Comparison of ENCODE assay signal across 1 cellular context in genomic region chr4:94451669-94452475, GRCh38.
TF ChIP-seq lines count a peak whose summit lies in the region.

Gene PDLIM5 (plus strand): TSS chr4:94451942. CDS start chr4:94455289, 3,347 bp downstream.

TF ChIP-seq in HepG2, 621 proteins besides CTCF, POLR2A, EP300 and RAD21 (continued from another document and continues in another):
- TF ChIP-seq STAT6 (CRISPR knock-in tag; IDR thresholded peaks at IDR 0.05; ENCODE audit: borderline replicate concordance) (no peak; the same call in 1 of the 2 replicates), GATA4 (IDR thresholded peaks at IDR 0.05; ENCODE audit: borderline replicate concordance, low read depth) (0 out of 2 replicates have a peak, but pooled peaks have one; percentile 23), RORA (CRISPR knock-in tag; IDR thresholded peaks at IDR 0.05) (no peak), PITX1 (CRISPR knock-in tag; IDR thresholded peaks at IDR 0.05) (peak; percentile 18; the same call in 1 of the 2 replicates), ZNF792 (CRISPR knock-in tag; IDR thresholded peaks at IDR 0.05) (0 out of 2 replicates have a peak, but pooled peaks have one; percentile 60), ZNF777 (CRISPR knock-in tag; IDR thresholded peaks at IDR 0.05) (peak; percentile 67), E2F2 (CRISPR knock-in tag; IDR thresholded peaks at IDR 0.05; ENCODE audit: borderline replicate concordance) (peak; percentile 60; the same call in 1 of the 2 replicates), RARA (CRISPR knock-in tag; IDR thresholded peaks at IDR 0.05) (no peak), ZNF816 (CRISPR knock-in tag; IDR thresholded peaks at IDR 0.05; ENCODE audit: borderline replicate concordance) (no peak; the same call in none of the 2 replicates), ATRX (CRISPR knock-in tag; IDR thresholded peaks at IDR 0.05; ENCODE audit: borderline replicate concordance) (no peak), FOXA1 (IDR thresholded peaks at IDR 0.05) (no peak), FOXA1 (CRISPR knock-in tag; IDR thresholded peaks at IDR 0.05) (no peak), DNMT3B (CRISPR knock-in tag; conservative IDR thresholded peaks at IDR 0.05) (no peak; the same call in 1 of the 2 replicates), KLF9 (CRISPR knock-in tag; IDR thresholded peaks at IDR 0.05; ENCODE audit: low read depth) (no peak), JUN (CRISPR knock-in tag; IDR thresholded peaks at IDR 0.05) (no peak), HNF4G (IDR thresholded peaks at IDR 0.05; ENCODE audit: borderline replicate concordance, low read depth, low read length) (no peak), HNF4G (CRISPR knock-in tag; IDR thresholded peaks at IDR 0.05; ENCODE audit: borderline replicate concordance, low read depth) (no peak), MAF1 (CRISPR knock-in tag; IDR thresholded peaks at IDR 0.05; ENCODE audit: borderline replicate concordance) (no peak), ZNF703 (CRISPR knock-in tag; IDR thresholded peaks at IDR 0.05; ENCODE audit: borderline replicate concordance) (no peak), ZNF235 (CRISPR knock-in tag; IDR thresholded peaks at IDR 0.05; ENCODE audit: borderline replicate concordance) (peak; percentile 47; the same call in 1 of the 2 replicates), NR2F2 (IDR thresholded peaks at IDR 0.05; ENCODE audit: borderline replicate concordance, low read depth) (no peak), ZNF432 (CRISPR knock-in tag; IDR thresholded peaks at IDR 0.05; ENCODE audit: borderline replicate concordance) (no peak), ARID2 (CRISPR knock-in tag; IDR thresholded peaks at IDR 0.05; ENCODE audit: borderline replicate concordance) (no peak), ZNF709 (CRISPR knock-in tag; IDR thresholded peaks at IDR 0.05) (peak; percentile 63), ZNF766 (CRISPR knock-in tag; IDR thresholded peaks at IDR 0.05; ENCODE audit: borderline replicate concordance) (0 out of 2 replicates have a peak, but pooled peaks have one; percentile 35), ZNF850 (CRISPR knock-in tag; conservative IDR thresholded peaks at IDR 0.05) (no peak), KLF6 (CRISPR knock-in tag; IDR thresholded peaks at IDR 0.05) (peak; percentile 69; the same call in 1 of the 2 replicates), SRSF1 (optimal IDR thresholded peaks at IDR 0.05; ENCODE audit: low read depth, low read length) (peak; percentile 66), CREM (IDR thresholded peaks at IDR 0.05) (no peak), CREM (CRISPR knock-in tag; IDR thresholded peaks at IDR 0.05) (no peak), MAFF (IDR thresholded peaks at IDR 0.05; ENCODE audit: low read depth, low read length) (no peak), ZBTB7B (CRISPR knock-in tag; IDR thresholded peaks at IDR 0.05) (no peak), KAT8 (CRISPR knock-in tag; IDR thresholded peaks at IDR 0.05) (peak; percentile 67), ZNF253 (CRISPR knock-in tag; IDR thresholded peaks at IDR 0.05; ENCODE audit: borderline replicate concordance) (no peak), ELK4 (CRISPR knock-in tag; IDR thresholded peaks at IDR 0.05; ENCODE audit: borderline replicate concordance) (no peak), KDM2A (CRISPR knock-in tag; IDR thresholded peaks at IDR 0.05; ENCODE audit: borderline replicate concordance, low read depth) (peak; percentile 86), ZC3H4 (CRISPR knock-in tag; IDR thresholded peaks at IDR 0.05; ENCODE audit: borderline replicate concordance) (no peak), ZNF672 (CRISPR knock-in tag; IDR thresholded peaks at IDR 0.05) (no peak), BRF2 (CRISPR knock-in tag; IDR thresholded peaks at IDR 0.05) (no peak), SUZ12 (IDR thresholded peaks at IDR 0.05; ENCODE audit: low read depth, low read length) (no peak), IKZF4 (CRISPR knock-in tag; IDR thresholded peaks at IDR 0.05; ENCODE audit: borderline replicate concordance, low read depth, not compliant biosample characterization) (no peak), ZNF7 (CRISPR knock-in tag; IDR thresholded peaks at IDR 0.05) (no peak), NFYB (CRISPR knock-in tag; IDR thresholded peaks at IDR 0.05) (no peak), ZBTB37 (CRISPR knock-in tag; IDR thresholded peaks at IDR 0.05) (no peak), ZNF687 (CRISPR knock-in tag; IDR thresholded peaks at IDR 0.05) (peak; percentile 83), BRCA1 (CRISPR knock-in tag; IDR thresholded peaks at IDR 0.05) (no peak), HINFP (CRISPR knock-in tag; IDR thresholded peaks at IDR 0.05; ENCODE audit: low read depth) (no peak), NFE2L2 (IDR thresholded peaks at IDR 0.05; ENCODE audit: low read length) (no peak), ARNT (IDR thresholded peaks at IDR 0.05) (no peak), NFKB2 (CRISPR knock-in tag; IDR thresholded peaks at IDR 0.05; ENCODE audit: borderline replicate concordance) (peak; percentile 74; the same call in 1 of the 2 replicates), AKAP8 (CRISPR knock-in tag; IDR thresholded peaks at IDR 0.05) (peak; percentile 90), ZNF431 (CRISPR knock-in tag; IDR thresholded peaks at IDR 0.05; ENCODE audit: borderline replicate concordance, low read depth) (peak; percentile 49; the same call in 1 of the 2 replicates), ZNF598 (CRISPR knock-in tag; IDR thresholded peaks at IDR 0.05; ENCODE audit: borderline replicate concordance) (no peak), ZBTB39 (CRISPR knock-in tag; IDR thresholded peaks at IDR 0.05) (peak; percentile 3; the same call in 1 of the 2 replicates), ZBTB1 (CRISPR knock-in tag; IDR thresholded peaks at IDR 0.05; ENCODE audit: borderline replicate concordance) (no peak), CEBPG (CRISPR knock-in tag; IDR thresholded peaks at IDR 0.05) (no peak), ZNF576 (CRISPR knock-in tag; IDR thresholded peaks at IDR 0.05) (no peak), ATF7 (IDR thresholded peaks at IDR 0.05) (no peak), ATF7 (CRISPR knock-in tag; IDR thresholded peaks at IDR 0.05) (no peak)
